In genomic region chr18:55054591-55054990, GRCh38 we compare ENCODE assay signal across 21 cellular contexts.
DNase-seq lines count a peak whose midpoint lies in the region; ATAC-seq and TF ChIP-seq lines count a peak whose summit lies in the region.
"Had no signal": no experiment of that assay in that cellular context is flagged by ENCODE, and none has a peak within 500 bp of the region (broad histone marks: within the 10 kb centered on the region; RNA-seq: fewer than 3 reads in every experiment).

No MANE protein-coding gene starts in this region.

- H3K9me3 ChIP-seq in body of pancreas: no peaks in the 10 kb centered on the region
- H3K9me3 ChIP-seq in MM.1S (replicated peaks; ENCODE audit: insufficient read depth, low read length): no peaks in the 10 kb centered on the region

- no peaks in the 10 kb centered on the region for H3F3A ChIP-seq in MM.1S (ENCODE audit: insufficient read depth, low read length)

- no peak overlapping the region for H3K4me3 ChIP-seq in body of pancreas
- H3K4me3 ChIP-seq in MM.1S (ENCODE audit: low read length): no peak overlapping the region
- H3K4me3 ChIP-seq: heart right ventricle, skin epidermis had no signal

- H3K4me1 ChIP-seq in body of pancreas (no peaks in the 10 kb centered on the region), MM.1S (ENCODE audit: low read length) (no peaks in the 10 kb centered on the region)
- H3K4me1 ChIP-seq: heart right ventricle, parathyroid adenoma had no signal

- H3K27ac ChIP-seq in body of pancreas (no peak overlapping the region), MM.1S (ENCODE audit: low read length) (no peak overlapping the region)
- H3K27ac ChIP-seq: C4-2B, heart right ventricle, KMS-11, parathyroid adenoma had no signal

- no peaks in the 10 kb centered on the region for H3K79me2 ChIP-seq in MM.1S (ENCODE audit: low read length)
- H3K79me2 ChIP-seq: parathyroid adenoma had no signal

- H3K36me3 ChIP-seq in body of pancreas (replicated peaks in 1 of 2; ENCODE audit: insufficient read depth in 1 of 2, low read depth in 2 of 2): no peaks in the 10 kb centered on the region
- H3K36me3 ChIP-seq in MM.1S (replicated peaks; ENCODE audit: insufficient read depth, low read length): no peaks in the 10 kb centered on the region
- H3K36me3 ChIP-seq: heart right ventricle had no signal

- no peak overlapping the region for H2AFZ ChIP-seq in MM.1S (ENCODE audit: low read length)
- H2AFZ ChIP-seq: parathyroid adenoma had no signal

- H3K4me2 ChIP-seq in MM.1S (ENCODE audit: low read depth, low read length): no peak overlapping the region
- H3K4me2 ChIP-seq: KMS-11 had no signal

- H3K9me2 ChIP-seq in MM.1S (replicated peaks; ENCODE audit: insufficient read depth, low read length): no peaks in the 10 kb centered on the region

- peak; percentile 78 for DNase-seq in NCI-H748 (lab: John Stamatoyannopoulos, UW; ENCODE audit: unreplicated experiment)
- no peak for DNase-seq in NCI-H748 treated with DMSO at 0.1 percent for 48 hours (lab: John Stamatoyannopoulos, UW)
- peak; percentile 4 for DNase-seq in cerebellar cortex (ENCODE audit: low spot score)
- peak; percentile 31 for DNase-seq in middle frontal gyrus (ENCODE audit: extremely low spot score, low spot score)
- no peak for DNase-seq in body of pancreas
- DNase-seq in MM.1S: no peak
- no peak for DNase-seq in NCI-H1694 treated with DMSO at 0.1 percent for 48 hours (lab: John Stamatoyannopoulos, UW)
- DNase-seq: activated CD4-positive, alpha-beta T cell treated with anti-CD3 and anti-CD28 coated beads, Interleukin-2, amount 50 U/mL, for 4 hours; activated gamma-delta T cell; effector memory CD8-positive, alpha-beta T cell; heart right ventricle; NCI-H2081 treated with DMSO at 0.1 percent for 48 hours; NCI-H524 treated with DMSO at 0.1 percent for 48 hours; Right ventricle myocardium superior; stimulated activated naive CD8-positive, alpha-beta T cell treated with anti-CD3 and anti-CD28 coated beads, Interleukin-15, amount 100 ng/mL, for 72 hours; T-helper 1 cell had no signal

- intact Hi-C loops in body of pancreas (cut with DNase I): no loop called here

- ATAC-seq in body of pancreas (no peak), HG03521 (IDR thresholded peaks at IDR 0.05; ENCODE audit: unreplicated experiment) (no peak)
- ATAC-seq: effector memory CD8-positive, alpha-beta T cell; heart right ventricle; stimulated activated naive CD8-positive, alpha-beta T cell treated with anti-CD3 and anti-CD28 coated beads, Interleukin-15, amount 100 ng/mL, for 72 hours had no signal

- H4K20me1 ChIP-seq in MM.1S (ENCODE audit: insufficient read depth, low read length): no peaks in the 10 kb centered on the region

- no peak overlapping the region for H3K9ac ChIP-seq in MM.1S (ENCODE audit: low read length)
- H3K9ac ChIP-seq: KMS-11, parathyroid adenoma had no signal

- no peak for TF ChIP-seq POLR2A in body of pancreas (IDR thresholded peaks at IDR 0.05)

- H3K27me3 ChIP-seq in body of pancreas (no peaks in the 10 kb centered on the region), MM.1S (replicated peaks; ENCODE audit: insufficient read depth, low read length) (no peaks in the 10 kb centered on the region)
- H3K27me3 ChIP-seq: heart right ventricle had no signal

- no peak for TF ChIP-seq CTCF in body of pancreas (IDR thresholded peaks at IDR 0.05)
- TF ChIP-seq CTCF in MM.1S (IDR thresholded peaks at IDR 0.05; ENCODE audit: low read length): no peak

- 80 to 83% methylated on average over 15 of the region's 15 CpGs for WGBS in body of pancreas, 2 donors

Comparison
In these comparisons a context has a peak if more than half of its experiments do, and no peak if none do; other contexts are left out.
1. DNase-seq: peak in NCI-H748 (single experiment), cerebellar cortex (single experiment) and middle frontal gyrus (single experiment); none in NCI-H748 treated with DMSO at 0.1 percent for 48 hours (single experiment), body of pancreas (0 of 4), MM.1S (single experiment) and NCI-H1694 treated with DMSO at 0.1 percent for 48 hours (single experiment).